Comparison of ENCODE assay signal across 3 cellular contexts in the genomic region with DNA sequence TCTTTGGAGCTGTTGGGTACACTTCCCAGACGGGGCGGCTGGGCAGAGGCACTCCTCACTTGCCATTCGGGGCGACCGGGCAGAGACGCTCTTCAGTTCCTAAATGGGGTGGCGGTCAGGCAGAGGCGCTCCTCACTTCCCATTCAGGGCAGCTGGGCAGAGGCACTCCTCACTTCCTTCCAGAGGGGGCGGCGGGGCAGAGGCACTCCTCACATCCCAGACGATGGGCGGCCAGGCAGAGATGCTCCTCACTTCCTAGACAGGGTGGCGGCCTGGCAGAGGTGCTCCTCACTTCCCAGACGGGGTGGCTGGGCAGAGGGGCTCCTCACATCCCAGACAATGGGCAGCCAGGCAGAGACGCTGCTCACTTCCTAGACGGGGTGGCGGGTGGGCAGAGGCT. TPM values are rescaled to one million over a fixed set of nuclear protein-coding genes. Genes with fewer than 3 reads are reported as not detected.
"Had no signal": no experiment of that assay in that cellular context is flagged by ENCODE, and none has a peak within 500 bp of the region (broad histone marks: within the 10 kb centered on the region; RNA-seq: fewer than 3 reads in every experiment).

No MANE protein-coding gene starts in this region.

RNA-seq across cellular contexts. Expression of gene ACTBL2, which starts 35.8 kb away (rescaled TPM):
- total RNA-seq: LHCN-M2, MCF 10A, NCI-H460 had no signal
